In the genomic region with DNA sequence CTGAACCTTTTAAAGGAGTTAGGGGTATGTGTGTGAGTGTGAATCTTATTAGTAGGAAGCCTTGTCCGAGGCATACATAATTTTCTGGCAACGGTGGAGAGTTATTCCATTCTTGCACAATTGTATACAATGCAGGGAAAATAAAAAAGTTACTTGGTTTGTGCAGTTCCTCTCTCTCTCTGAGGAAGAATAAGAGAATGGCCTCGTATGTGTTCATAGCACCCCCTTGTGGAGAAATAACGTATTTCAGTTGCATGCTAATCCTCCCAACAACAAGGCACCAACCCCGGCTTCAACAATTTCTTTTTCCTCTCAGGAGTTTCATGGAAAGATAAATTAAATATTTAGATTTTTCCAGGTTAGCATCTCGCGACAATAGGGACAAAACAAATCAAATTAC, we compare ENCODE assay signal across 1 cellular context.
A peak's percentile ranks its signal among the peaks of the same experiment; 100 is the strongest.
TF ChIP-seq lines count a peak whose summit lies in the region.

No MANE protein-coding gene starts in this region.

TF ChIP-seq in K562, 482 proteins besides CTCF, POLR2A, EP300 and RAD21 (continued from another document):
- TF ChIP-seq SMC3 (conservative IDR thresholded peaks at IDR 0.05; ENCODE audit: insufficient read depth, low read depth, low read length): 0 out of 2 replicates have a peak, but pooled peaks have one; percentile 10
TF ChIP-seq in K562: peak in this region for 2.
